Comparison of ENCODE assay signal across 1 cellular context in genomic region chr3:187889601-187890404, GRCh38.
TF ChIP-seq lines count a peak whose summit lies in the region.

No MANE protein-coding gene starts in this region.

TF ChIP-seq in HepG2, 621 proteins besides CTCF, POLR2A, EP300 and RAD21 (continued from another document and continues in another):
- TF ChIP-seq HNF4G (IDR thresholded peaks at IDR 0.05; ENCODE audit: borderline replicate concordance, low read depth, low read length): peak; percentile 26; the same call in 1 of the 2 replicates
- no peak for TF ChIP-seq HNF4G (CRISPR knock-in tag; IDR thresholded peaks at IDR 0.05; ENCODE audit: borderline replicate concordance, low read depth)
- TF ChIP-seq ZSCAN31 (CRISPR knock-in tag; IDR thresholded peaks at IDR 0.05; ENCODE audit: low read depth): peak; percentile 56; the same call in 1 of the 2 replicates
- peak; percentile 43 for TF ChIP-seq TEAD3 (CRISPR knock-in tag; optimal IDR thresholded peaks at IDR 0.05; ENCODE audit: borderline replicate concordance)
- peak; percentile 17; the same call in 1 of the 2 replicates for TF ChIP-seq ATF2 (CRISPR knock-in tag; IDR thresholded peaks at IDR 0.05)
- peak; percentile 68; the same call in 1 of the 2 replicates for TF ChIP-seq HDAC2 (CRISPR knock-in tag; IDR thresholded peaks at IDR 0.05)
- peak; percentile 37 for TF ChIP-seq STAG1 (CRISPR knock-in tag; IDR thresholded peaks at IDR 0.05)
- no peak for TF ChIP-seq PCBP1 (IDR thresholded peaks at IDR 0.05; ENCODE audit: borderline replicate concordance, low read depth, low read length)
- TF ChIP-seq REST (IDR thresholded peaks at IDR 0.05; ENCODE audit: borderline replicate concordance in 1 of 2, low read depth in 1 of 2, low read length in 2 of 2): peak in 1 of 2 experiments; percentile 38; a peak in 1 of 4 replicates
- TF ChIP-seq KMT2A (CRISPR knock-in tag; IDR thresholded peaks at IDR 0.05): peak; percentile 59
- peak; percentile 28; the same call in 1 of the 2 replicates for TF ChIP-seq KDM1A (CRISPR knock-in tag; IDR thresholded peaks at IDR 0.05)
- TF ChIP-seq SALL1 (CRISPR knock-in tag; IDR thresholded peaks at IDR 0.05): peak; percentile 94
- TF ChIP-seq E2F2 (CRISPR knock-in tag; IDR thresholded peaks at IDR 0.05; ENCODE audit: borderline replicate concordance): no peak
- no peak for TF ChIP-seq ZNF674 (CRISPR knock-in tag; IDR thresholded peaks at IDR 0.05; ENCODE audit: low read depth)
- no peak for TF ChIP-seq CENPT (CRISPR knock-in tag; IDR thresholded peaks at IDR 0.05; ENCODE audit: low read depth)
- TF ChIP-seq GABPB1 (CRISPR knock-in tag; IDR thresholded peaks at IDR 0.05): peak; percentile 21; the same call in 1 of the 2 replicates
- TF ChIP-seq SMC3 (IDR thresholded peaks at IDR 0.05; ENCODE audit: low read length): 0 out of 2 replicates have a peak, but pooled peaks have one; percentile 27
- TF ChIP-seq THAP11 (CRISPR knock-in tag; IDR thresholded peaks at IDR 0.05): peak; percentile 61; the same call in 1 of the 2 replicates
- TF ChIP-seq IRF2 (CRISPR knock-in tag; IDR thresholded peaks at IDR 0.05): peak; percentile 74
- TF ChIP-seq HBP1 (CRISPR knock-in tag; IDR thresholded peaks at IDR 0.05; ENCODE audit: low read depth): 0 out of 2 replicates have a peak, but pooled peaks have one; percentile 70
- TF ChIP-seq AKAP8 (CRISPR knock-in tag; IDR thresholded peaks at IDR 0.05): no peak
- peak; percentile 43; the same call in 1 of the 2 replicates for TF ChIP-seq MEF2D (CRISPR knock-in tag; IDR thresholded peaks at IDR 0.05)
- TF ChIP-seq ISL2 (CRISPR knock-in tag; IDR thresholded peaks at IDR 0.05): 0 out of 2 replicates have a peak, but pooled peaks have one; percentile 20
- TF ChIP-seq FUBP1 (CRISPR knock-in tag; IDR thresholded peaks at IDR 0.05; ENCODE audit: borderline replicate concordance): no peak
- peak; percentile 81; the same call in 1 of the 2 replicates for TF ChIP-seq RFXAP (CRISPR knock-in tag; IDR thresholded peaks at IDR 0.05; ENCODE audit: borderline replicate concordance)
- no peak for TF ChIP-seq ZBTB37 (CRISPR knock-in tag; IDR thresholded peaks at IDR 0.05)
- peak; percentile 74 for TF ChIP-seq HMG20A (CRISPR knock-in tag; IDR thresholded peaks at IDR 0.05; ENCODE audit: borderline replicate concordance)
- 0 out of 2 replicates have a peak, but pooled peaks have one; percentile 13 for TF ChIP-seq DNMT3B (CRISPR knock-in tag; conservative IDR thresholded peaks at IDR 0.05)
- TF ChIP-seq YEATS4 (CRISPR knock-in tag; IDR thresholded peaks at IDR 0.05; ENCODE audit: borderline replicate concordance): 0 out of 2 replicates have a peak, but pooled peaks have one; percentile 7
- TF ChIP-seq NFKBIZ (CRISPR knock-in tag; IDR thresholded peaks at IDR 0.05): 0 out of 2 replicates have a peak, but pooled peaks have one; percentile 54
- TF ChIP-seq ZNF782 (CRISPR knock-in tag; IDR thresholded peaks at IDR 0.05; ENCODE audit: borderline replicate concordance): peak; percentile 58; the same call in 1 of the 2 replicates
- no peak for TF ChIP-seq ZFP37 (CRISPR knock-in tag; IDR thresholded peaks at IDR 0.05; ENCODE audit: borderline replicate concordance)
- TF ChIP-seq ZNF644 (CRISPR knock-in tag; IDR thresholded peaks at IDR 0.05; ENCODE audit: low read depth): peak; percentile 92
- no peak for TF ChIP-seq ZIK1 (CRISPR knock-in tag; IDR thresholded peaks at IDR 0.05; ENCODE audit: borderline replicate concordance, low read depth)
- peak; percentile 78; the same call in 1 of the 2 replicates for TF ChIP-seq ZNF205 (CRISPR knock-in tag; IDR thresholded peaks at IDR 0.05)
- TF ChIP-seq RARA (CRISPR knock-in tag; IDR thresholded peaks at IDR 0.05): peak; percentile 78
- TF ChIP-seq HNF4A (CRISPR knock-in tag; IDR thresholded peaks at IDR 0.05): peak; percentile 68
- peak; percentile 93 for TF ChIP-seq PPARG (CRISPR knock-in tag; conservative IDR thresholded peaks at IDR 0.05)
- peak; percentile 47; the same call in 1 of the 2 replicates for TF ChIP-seq NCOR1 (IDR thresholded peaks at IDR 0.05; ENCODE audit: borderline replicate concordance, low read length)
- TF ChIP-seq TFDP1 (CRISPR knock-in tag; IDR thresholded peaks at IDR 0.05; ENCODE audit: borderline replicate concordance): peak; percentile 50; the same call in 1 of the 2 replicates
- TF ChIP-seq KDM2A (CRISPR knock-in tag; IDR thresholded peaks at IDR 0.05; ENCODE audit: borderline replicate concordance, low read depth): peak; percentile 20; the same call in 1 of the 2 replicates
- TF ChIP-seq CEBPB (IDR thresholded peaks at IDR 0.05; ENCODE audit: borderline replicate concordance, low read depth, low read length): peak; percentile 99
- TF ChIP-seq TEF (CRISPR knock-in tag; IDR thresholded peaks at IDR 0.05): no peak
- no peak for TF ChIP-seq NONO (IDR thresholded peaks at IDR 0.05)
- TF ChIP-seq NONO (CRISPR knock-in tag; conservative IDR thresholded peaks at IDR 0.05): peak; percentile 60; the same call in 1 of the 2 replicates
- TF ChIP-seq PATZ1 (CRISPR knock-in tag; IDR thresholded peaks at IDR 0.05): peak; percentile 37; the same call in 1 of the 2 replicates
- 0 out of 2 replicates have a peak, but pooled peaks have one; percentile 24 for TF ChIP-seq HNF1B (CRISPR knock-in tag; IDR thresholded peaks at IDR 0.05)
